8 cellular contexts compared by ENCODE assay signal in genomic region chr11:130213143-130213978, GRCh38. TPM values are rescaled to one million over a fixed set of nuclear protein-coding genes. Genes with fewer than 3 reads are reported as not detected.
A peak's percentile ranks its signal among the peaks of the same experiment; 100 is the strongest.
DNase-seq lines count a peak whose midpoint lies in the region; ATAC-seq and TF ChIP-seq lines count a peak whose summit lies in the region.

No MANE protein-coding gene starts in this region.

- no peak overlapping the region for H3K27ac Mint-ChIP-seq in naive thymus-derived CD4-positive, alpha-beta T cell
- no peak overlapping the region for H3K27ac Mint-ChIP-seq in stimulated activated effector memory CD8-positive, alpha-beta T cell treated with anti-CD3 and anti-CD28 coated beads, Interleukin-12 subunit alpha, Interleukin-12 subunit beta, amount 100 ng/mL, for 72 hours

- H3K27me3 Mint-ChIP-seq in naive thymus-derived CD4-positive, alpha-beta T cell, result peaks cover 0 to 11% (median 0%) of the 10 kb centered on the region in 5 donors

- DNase-seq in A673 (ENCODE audit: low spot score), result peak; percentile 75
- peak; percentile 11 for DNase-seq in NCI-H748 treated with DMSO at 0.1 percent for 48 hours (lab: John Stamatoyannopoulos, UW)
- peak; percentile 21 for DNase-seq in activated CD8-positive, alpha-beta memory T cell treated with anti-CD3 and anti-CD28 coated beads, Interleukin-2, amount 50 U/mL, for 24 hours (ENCODE audit: extremely low read depth)
- DNase-seq in epithelial cell of proximal tubule (ENCODE audit: low read depth), result no peak
- peak; percentile 39 to 83 (median 67) for DNase-seq in naive thymus-derived CD4-positive, alpha-beta T cell
- peak; percentile 75 to 83 for DNase-seq in stimulated activated effector memory CD8-positive, alpha-beta T cell treated with anti-CD3 and anti-CD28 coated beads, Interleukin-12 subunit alpha, Interleukin-12 subunit beta, amount 100 ng/mL, for 72 hours (ENCODE audit: low spot score in 2 of 2)

- H3K9me3 Mint-ChIP-seq in naive thymus-derived CD4-positive, alpha-beta T cell, result peaks cover 0 to 2% (median 0%) of the 10 kb centered on the region in 11 donors
- H3K9me3 Mint-ChIP-seq in stimulated activated effector memory CD8-positive, alpha-beta T cell treated with anti-CD3 and anti-CD28 coated beads, Interleukin-12 subunit alpha, Interleukin-12 subunit beta, amount 100 ng/mL, for 72 hours, result no peaks in the 10 kb centered on the region

- no peaks in the 10 kb centered on the region for H3K9me3 ChIP-seq in A673 (ENCODE audit: low read depth, low read length, poor library complexity, severe bottlenecking)
- no peaks in the 10 kb centered on the region for H3K9me3 ChIP-seq in naive thymus-derived CD4-positive, alpha-beta T cell (ENCODE audit: control insufficient read depth in 2 of 3, low read length in 3 of 3)

- no peaks in the 10 kb centered on the region for H3K36me3 Mint-ChIP-seq in naive thymus-derived CD4-positive, alpha-beta T cell
- peaks cover 5% of the 10 kb centered on the region for H3K36me3 Mint-ChIP-seq in stimulated activated effector memory CD8-positive, alpha-beta T cell treated with anti-CD3 and anti-CD28 coated beads, Interleukin-12 subunit alpha, Interleukin-12 subunit beta, amount 100 ng/mL, for 72 hours

- ATAC-seq in GM18505 (IDR thresholded peaks at IDR 0.05; ENCODE audit: unreplicated experiment), result peak; percentile 82
- peak; percentile 84 for ATAC-seq in HG03045 (IDR thresholded peaks at IDR 0.05; ENCODE audit: unreplicated experiment)
- ATAC-seq in naive thymus-derived CD4-positive, alpha-beta T cell, result peak; percentile 92
- peak; percentile 74 for ATAC-seq in stimulated activated effector memory CD8-positive, alpha-beta T cell treated with anti-CD3 and anti-CD28 coated beads, Interleukin-12 subunit alpha, Interleukin-12 subunit beta, amount 100 ng/mL, for 72 hours

- no peaks in the 10 kb centered on the region for H3K4me1 ChIP-seq in A673 (ENCODE audit: insufficient read depth, low read length, poor library complexity, severe bottlenecking)
- H3K4me1 ChIP-seq in naive thymus-derived CD4-positive, alpha-beta T cell (ENCODE audit: control insufficient read depth in 2 of 2, insufficient read depth in 2 of 2, low read length in 2 of 2), result no peaks in the 10 kb centered on the region

- peaks cover 0 to 2% (median 0%) of the 10 kb centered on the region in 7 donors for H3K4me1 Mint-ChIP-seq in naive thymus-derived CD4-positive, alpha-beta T cell
- peaks cover 5% of the 10 kb centered on the region for H3K4me1 Mint-ChIP-seq in stimulated activated effector memory CD8-positive, alpha-beta T cell treated with anti-CD3 and anti-CD28 coated beads, Interleukin-12 subunit alpha, Interleukin-12 subunit beta, amount 100 ng/mL, for 72 hours

- no peak overlapping the region for H3K4me3 ChIP-seq in A673 (ENCODE audit: low read depth, low read length, poor library complexity, severe bottlenecking)
- no peak overlapping the region for H3K4me3 ChIP-seq in epithelial cell of proximal tubule (ENCODE audit: low read depth, low read length)
- H3K4me3 ChIP-seq in naive thymus-derived CD4-positive, alpha-beta T cell (ENCODE audit: low read length), result no peak overlapping the region

- H3K36me3 ChIP-seq in A673 (ENCODE audit: insufficient read depth, low read length, poor library complexity, severe bottlenecking), result no peaks in the 10 kb centered on the region
- H3K36me3 ChIP-seq in naive thymus-derived CD4-positive, alpha-beta T cell (ENCODE audit: control insufficient read depth in 2 of 3, insufficient read depth in 3 of 3, low read length in 3 of 3), result no peaks in the 10 kb centered on the region

- intact Hi-C loops in A673 (cut with micrococcal nuclease; ENCODE audit: unreplicated experiment), result loop anchor here (1.0 to 10.0 kb wide), 4 partner anchors 214 to 681 kb away; no protein-coding TSS in a partner anchor
- intact Hi-C loops in naive thymus-derived CD4-positive, alpha-beta T cell (cut with micrococcal nuclease), result loop anchor here (1.0 to 10.0 kb wide), 6 partner anchors 101 to 681 kb away; partner anchors contain the start of gene ZBTB44 (in 1 of the 2)

- TF ChIP-seq POLR2A in GM18505 (IDR thresholded peaks at IDR 0.05; ENCODE audit: borderline replicate concordance, extremely low read depth, insufficient read depth, insufficient read length), result no peak

- no peak overlapping the region for H3K4me3 Mint-ChIP-seq in naive thymus-derived CD4-positive, alpha-beta T cell
- H3K4me3 Mint-ChIP-seq in stimulated activated effector memory CD8-positive, alpha-beta T cell treated with anti-CD3 and anti-CD28 coated beads, Interleukin-12 subunit alpha, Interleukin-12 subunit beta, amount 100 ng/mL, for 72 hours, result no peak overlapping the region

- POLR2A ChIA-PET in A673 (lab: Charles Lee; ENCODE audit: low non-redundant PET), result interaction anchor here (0.5 kb wide), 1 partner anchor 146 kb away, joined by 3 read pairs; no protein-coding TSS in a partner anchor
- POLR2A ChIA-PET in naive thymus-derived CD4-positive, alpha-beta T cell (lab: Charles Lee), result no interaction called here

- no TSS peak for BruUV-seq in A673 (replicated peaks; lab: Mats Ljungman, UMichigan)

- CTCF ChIA-PET in A673 (lab: Charles Lee), result interaction anchor here (0.7 to 1.6 kb wide), 11 partner anchors 18 to 703 kb away, joined by 3 to 23 read pairs (median 3); partner anchors contain the start of genes ADAMTS8 and SNX19
- CTCF ChIA-PET in naive thymus-derived CD4-positive, alpha-beta T cell (lab: Charles Lee), result interaction anchor here (0.8 to 1.4 kb wide), 12 partner anchors 13 to 649 kb away, joined by 3 to 15 read pairs (median 4); no protein-coding TSS in a partner anchor

- peak; percentile 99 for TF ChIP-seq CTCF in A673 (conservative IDR thresholded peaks at IDR 0.05; ENCODE audit: low read depth, low read length)
- peak; percentile 80 for TF ChIP-seq CTCF in epithelial cell of proximal tubule (conservative IDR thresholded peaks at IDR 0.05; ENCODE audit: low read depth, low read length)

- H3K27me3 ChIP-seq in A673 (replicated peaks; ENCODE audit: insufficient read depth, low read depth, low read length, poor library complexity), result no peaks in the 10 kb centered on the region
- no peaks in the 10 kb centered on the region for H3K27me3 ChIP-seq in naive thymus-derived CD4-positive, alpha-beta T cell (ENCODE audit: control insufficient read depth in 2 of 2, insufficient read depth in 2 of 2, low read length in 2 of 2)

- H3K27ac ChIP-seq in A673 (ENCODE audit: low read depth, low read length, poor library complexity, severe bottlenecking), result no peak overlapping the region
- H3K27ac ChIP-seq in naive thymus-derived CD4-positive, alpha-beta T cell (ENCODE audit: low read depth, low read length), result no peak overlapping the region

RNA-seq across cellular contexts. Expression of gene ST14, which starts 53.8 kb away (rescaled TPM):
- total RNA-seq in A673 (2021) (0.17 and 0.30 TPM in 2 replicates), epithelial cell of proximal tubule (43.9 and 75.5 TPM in 2 replicates)
- total RNA-seq in naive thymus-derived CD4-positive, alpha-beta T cell, result 1 to 10 TPM in 2 of 5 experiments, under 1 TPM in 2, not detected in 1; 0.49 to 8.8 (median 0.93) TPM
- under 1 TPM in 1 of 2 donors, not detected in 1; 0.05 TPM for polyA plus RNA-seq in naive thymus-derived CD4-positive, alpha-beta T cell
